27 cellular contexts compared by ENCODE assay signal in genomic region chr15:95610945-95611344, GRCh38.
"Had no signal": no experiment of that assay in that cellular context is flagged by ENCODE, and none has a peak within 500 bp of the region (broad histone marks: within the 10 kb centered on the region; RNA-seq: fewer than 3 reads in every experiment).

No MANE protein-coding gene starts in this region.

- H3K4me1 Mint-ChIP-seq: activated T-helper 17 cell treated with anti-CD3 and anti-CD28 coated beads, Interleukin-2, amount 50 U/mL, for 72 hours; T-helper 17 cell; WTC11 had no signal

- H3K27ac Mint-ChIP-seq: activated naive CD4-positive, alpha-beta T cell treated with anti-CD3 and anti-CD28 coated beads for 36 hours; activated naive CD8-positive, alpha-beta T cell; activated T-helper 17 cell treated with anti-CD3 and anti-CD28 coated beads, Interleukin-2, amount 50 U/mL, for 72 hours; T-helper 17 cell; WTC11 had no signal

- H3K36me3 Mint-ChIP-seq: activated naive CD8-positive, alpha-beta T cell; WTC11 had no signal

- H3K36me3 ChIP-seq: brain microvascular endothelial cell, cardiac muscle cell had no signal

- H3K27ac ChIP-seq: brain microvascular endothelial cell, cardiac muscle cell, KMS-11 had no signal

- H3K9ac ChIP-seq: KMS-11 had no signal

- H3K9me3 Mint-ChIP-seq: activated naive CD4-positive, alpha-beta T cell treated with anti-CD3 and anti-CD28 coated beads for 36 hours; WTC11 had no signal

- H3K4me3 Mint-ChIP-seq: activated naive CD4-positive, alpha-beta T cell treated with anti-CD3 and anti-CD28 coated beads for 36 hours; activated naive CD8-positive, alpha-beta T cell; activated T-helper 17 cell treated with anti-CD3 and anti-CD28 coated beads, Interleukin-2, amount 50 U/mL, for 72 hours; T-helper 17 cell; WTC11 had no signal

- DNase-seq: activated CD4-positive, alpha-beta T cell treated with anti-CD3 and anti-CD28 coated beads for 48 hours; activated CD4-positive, alpha-beta T cell treated with anti-CD3 and anti-CD28 coated beads, Interleukin-2, amount 50 U/mL, for 48 hours; activated CD4-positive, CD25-positive, alpha-beta regulatory T cell treated with anti-CD3 and anti-CD28 coated beads, Interleukin-2, amount 50 U/mL, for 72 hours; activated CD8-positive, alpha-beta memory T cell treated with anti-CD3 and anti-CD28 coated beads for 24 hours; activated gamma-delta T cell; activated naive CD4-positive, alpha-beta T cell treated with anti-CD3 and anti-CD28 coated beads for 36 hours; activated T-cell treated with anti-CD3 and anti-CD28 coated beads, Interleukin-2, amount 50 U/mL, for 48 hours; amygdala; brain microvascular endothelial cell; NCI-H1092 treated with DMSO at 0.1 percent for 48 hours; NCI-H1417 treated with DMSO at 0.1 percent for 48 hours; NCI-H1694; NCI-H2029; NCI-H2107; NCI-H2171 treated with DMSO at 0.1 percent for 48 hours; NCI-H345; NCI-H510A; NCI-H526 treated with DMSO at 0.1 percent for 48 hours; NCI-H82; SIG-M5; T-helper 17 cell; T-helper 9 cell had no signal

- H3K27me3 Mint-ChIP-seq: activated naive CD8-positive, alpha-beta T cell; activated T-helper 17 cell treated with anti-CD3 and anti-CD28 coated beads, Interleukin-2, amount 50 U/mL, for 72 hours; T-helper 17 cell had no signal

- ATAC-seq: activated T-helper 17 cell treated with anti-CD3 and anti-CD28 coated beads, Interleukin-2, amount 50 U/mL, for 72 hours; T-helper 17 cell; WTC11 had no signal

- H3K27me3 ChIP-seq: brain microvascular endothelial cell, cardiac muscle cell had no signal

- H3K4me3 ChIP-seq: cardiac muscle cell had no signal

- H3K4me2 ChIP-seq: KMS-11 had no signal
